ENCODE assay signal across 9 cellular contexts in the genomic region with DNA sequence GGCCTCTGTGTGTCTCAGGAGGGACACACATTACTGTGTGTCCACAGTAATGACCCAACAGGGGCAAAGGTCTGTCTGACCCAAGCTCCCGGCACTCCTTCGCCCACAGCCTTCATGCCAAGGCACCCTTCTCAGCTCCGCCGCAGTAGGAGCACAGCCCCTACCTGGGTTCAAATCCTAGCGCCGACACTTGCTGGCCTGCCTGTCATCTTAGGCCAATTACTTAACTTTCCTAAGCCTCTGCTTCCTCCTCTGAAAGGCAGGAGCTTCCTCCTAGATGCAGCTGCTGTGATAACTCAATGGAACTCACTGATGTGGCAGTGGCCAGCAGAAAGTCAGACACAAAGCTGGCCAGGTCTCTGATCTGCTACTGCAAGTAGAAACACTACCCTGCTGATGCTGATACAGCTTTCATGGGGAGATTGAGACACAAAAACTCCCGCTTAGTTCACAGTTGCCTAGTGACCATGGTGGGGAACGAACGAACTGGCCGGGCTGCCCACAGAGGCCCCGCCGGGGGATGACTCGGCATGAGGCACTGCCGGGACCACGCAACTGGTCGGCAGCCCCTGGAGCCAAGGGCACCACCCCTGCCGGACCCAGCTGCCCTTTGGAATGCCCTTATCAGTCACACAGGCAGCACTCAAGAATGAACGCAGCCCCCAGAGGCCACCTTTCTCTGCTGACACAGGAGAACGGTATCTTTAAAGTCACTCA. TPM values are rescaled to one million over a fixed set of nuclear protein-coding genes. Genes with fewer than 3 reads are reported as not detected.
DNase-seq lines count a peak whose midpoint lies in the region; ATAC-seq and TF ChIP-seq lines count a peak whose summit lies in the region.
"Had no signal": no experiment of that assay in that cellular context is flagged by ENCODE, and none has a peak within 500 bp of the region (broad histone marks: within the 10 kb centered on the region; RNA-seq: fewer than 3 reads in every experiment).

No MANE protein-coding gene starts in this region.

- ATAC-seq in heart right ventricle: peak; percentile 25 to 79 (median 38)
- no peak for ATAC-seq in HG02970 (IDR thresholded peaks at IDR 0.05; ENCODE audit: low FRiP score, unreplicated experiment)

- peak overlapping the region; percentile 86 for H3K27ac Mint-ChIP-seq in activated CD4-positive, alpha-beta memory T cell treated with anti-CD3 and anti-CD28 coated beads, Interleukin-2, amount 10 ng/mL, durations not matched to agents 7 days and 5 days

- in situ Hi-C loops in HAP-1 (cut with MboI; ENCODE audit: low sequenced_read_pairs): no loop called here

- no peak for TF ChIP-seq CTCF in heart right ventricle (IDR thresholded peaks at IDR 0.05)

- H3K9me3 Mint-ChIP-seq in activated CD4-positive, alpha-beta memory T cell treated with anti-CD3 and anti-CD28 coated beads, Interleukin-2, amount 10 ng/mL, durations not matched to agents 7 days and 5 days: no peaks in the 10 kb centered on the region

- H3K4me3 ChIP-seq in heart right ventricle (peak overlapping the region in 9 of 10 donors; percentile 14 to 44 (median 32)), skeletal muscle tissue (ENCODE audit: low read length in 3 of 3) (peak overlapping the region; percentile 36 to 56 (median 46)), HAP-1 (no peak overlapping the region)

- WGBS in heart right ventricle, 2 donors: 20 to 30% methylated on average over 19 of the region's 19 CpGs

- H3K36me3 ChIP-seq in heart right ventricle: peaks cover 3 to 89% (median 10%) of the 10 kb centered on the region in 9 donors
- peaks cover 17 to 22% (median 21%) of the 10 kb centered on the region in 3 donors for H3K36me3 ChIP-seq in skeletal muscle tissue (ENCODE audit: control insufficient read depth in 3 of 3, insufficient read depth in 3 of 3, low read length in 3 of 3)
- H3K36me3 ChIP-seq in HAP-1 (replicated peaks): peaks cover 7% of the 10 kb centered on the region

- H3K27me3 ChIP-seq in heart right ventricle (no peaks in the 10 kb centered on the region), skeletal muscle tissue (ENCODE audit: control insufficient read depth in 3 of 3, insufficient read depth in 3 of 3, low read length in 3 of 3) (no peaks in the 10 kb centered on the region), HAP-1 (ENCODE audit: low read depth) (no peaks in the 10 kb centered on the region)

- H3K9ac ChIP-seq in skeletal muscle tissue (ENCODE audit: low read depth in 1 of 3, low read length in 3 of 3): peak overlapping the region; percentile 54 to 72 (median 65)

- peak overlapping the region; percentile 59 for H3K4me3 Mint-ChIP-seq in activated CD4-positive, alpha-beta memory T cell treated with anti-CD3 and anti-CD28 coated beads, Interleukin-2, amount 10 ng/mL, durations not matched to agents 7 days and 5 days

- POLR2A ChIA-PET in activated CD4-positive, alpha-beta memory T cell treated with anti-CD3 and anti-CD28 coated beads, Interleukin-2, amount 10 ng/mL, durations not matched to agents 7 days and 5 days (lab: Charles Lee): interaction anchor here (1.2 to 28.1 kb wide), 4 partner anchors 9 to 392 kb away, joined by 3 to 1068 read pairs (median 168); a partner anchor contains a TSS

- H3K27ac ChIP-seq in heart right ventricle: peak overlapping the region; percentile 57 to 96 (median 86)
- H3K27ac ChIP-seq in skeletal muscle tissue (ENCODE audit: low read depth, low read length): peak overlapping the region; percentile 89
- H3K27ac ChIP-seq: 22Rv1 had no signal

- no peaks in the 10 kb centered on the region for H3K27me3 Mint-ChIP-seq in activated CD4-positive, alpha-beta memory T cell treated with anti-CD3 and anti-CD28 coated beads, Interleukin-2, amount 10 ng/mL, durations not matched to agents 7 days and 5 days

- H3K4me1 ChIP-seq in heart right ventricle (peaks cover 54 to 98% (median 91%) of the 10 kb centered on the region in 9 donors), skeletal muscle tissue (ENCODE audit: control insufficient read depth in 3 of 3, insufficient read depth in 3 of 3, low read length in 3 of 3) (peaks cover 74 to 78% (median 78%) of the 10 kb centered on the region in 3 donors), HAP-1 (no peaks in the 10 kb centered on the region)

- DNase-seq in NOMO-1 (lab: John Stamatoyannopoulos, UW; ENCODE audit: unreplicated experiment in 2 of 2): peak; percentile 38 to 44
- DNase-seq in NOMO-1 treated with dmso at 0.1 percent for 144 hours (lab: John Stamatoyannopoulos, UW; ENCODE audit: unreplicated experiment): no peak
- no peak for DNase-seq in activated CD4-positive, alpha-beta memory T cell treated with anti-CD3 and anti-CD28 coated beads, Interleukin-2, amount 10 ng/mL, durations not matched to agents 7 days and 5 days
- DNase-seq in heart right ventricle: peak in 1 of 2 donors; percentile 69
- DNase-seq in NAMALWA (ENCODE audit: low spot score): no peak
- DNase-seq in HAP-1 (ENCODE audit: low spot score in 2 of 2): no peak

- peaks cover 75% of the 10 kb centered on the region for H3K36me3 Mint-ChIP-seq in activated CD4-positive, alpha-beta memory T cell treated with anti-CD3 and anti-CD28 coated beads, Interleukin-2, amount 10 ng/mL, durations not matched to agents 7 days and 5 days (ENCODE audit: low read depth)

- H3K4me1 Mint-ChIP-seq in activated CD4-positive, alpha-beta memory T cell treated with anti-CD3 and anti-CD28 coated beads, Interleukin-2, amount 10 ng/mL, durations not matched to agents 7 days and 5 days: peaks cover 87% of the 10 kb centered on the region

- H3K9me3 ChIP-seq in heart right ventricle: no peaks in the 10 kb centered on the region
- no peaks in the 10 kb centered on the region for H3K9me3 ChIP-seq in skeletal muscle tissue (ENCODE audit: control insufficient read depth in 3 of 3, low read length in 3 of 3)
- H3K9me3 ChIP-seq in HAP-1: no peaks in the 10 kb centered on the region

- CTCF ChIA-PET in activated CD4-positive, alpha-beta memory T cell treated with anti-CD3 and anti-CD28 coated beads, Interleukin-2, amount 10 ng/mL, durations not matched to agents 7 days and 5 days (lab: Charles Lee): interaction anchor here (1.9 to 30.8 kb wide), 4 partner anchors 10 to 21 kb away, joined by 7 to 957 read pairs (median 33); a partner anchor contains a TSS

- intact Hi-C loops in heart right ventricle (cut with DNase I): no loop called here

RNA-seq across cellular contexts. Expression of a gene that starts 8.1 kb away (rescaled TPM):
- total RNA-seq in activated CD4-positive, alpha-beta memory T cell treated with anti-CD3 and anti-CD28 coated beads, Interleukin-2, amount 10 ng/mL, durations not matched to agents 7 days and 5 days: 100 to 1,000 TPM; 138 to 146 TPM
- total RNA-seq in heart right ventricle: 10 to 100 TPM; 30.7 to 73.1 (median 43.9) TPM
- 10 to 100 TPM; 26.0 to 39.7 TPM for polyA plus RNA-seq in heart right ventricle
- 28.2 TPM for total RNA-seq in skeletal muscle tissue

RNA-seq across cellular contexts. Expression of a gene that starts 25.9 kb away (rescaled TPM):
- total RNA-seq in activated CD4-positive, alpha-beta memory T cell treated with anti-CD3 and anti-CD28 coated beads, Interleukin-2, amount 10 ng/mL, durations not matched to agents 7 days and 5 days: under 1 TPM; 0.65 to 0.70 TPM
- total RNA-seq in heart right ventricle (1 to 10 TPM in 1 of 10 donors, under 1 TPM in 9; 0.04 to 1.3 (median 0.27) TPM), skeletal muscle tissue (under 0.01 TPM)
- under 1 TPM; 0.17 to 0.37 TPM for polyA plus RNA-seq in heart right ventricle

RNA-seq across cellular contexts. Expression of a gene that starts 46.7 kb away (rescaled TPM):
- 10 to 100 TPM; 37.4 to 40.7 TPM for total RNA-seq in activated CD4-positive, alpha-beta memory T cell treated with anti-CD3 and anti-CD28 coated beads, Interleukin-2, amount 10 ng/mL, durations not matched to agents 7 days and 5 days
- 10 to 100 TPM; 12.4 to 17.7 (median 16.0) TPM for total RNA-seq in heart right ventricle
- 10 to 100 TPM; 14.8 to 18.6 TPM for polyA plus RNA-seq in heart right ventricle
- 3.1 TPM for total RNA-seq in skeletal muscle tissue

RNA-seq across cellular contexts. Expression of a gene that starts 54.2 kb away (rescaled TPM):
- 10 to 100 TPM; 19.8 to 21.1 TPM for total RNA-seq in activated CD4-positive, alpha-beta memory T cell treated with anti-CD3 and anti-CD28 coated beads, Interleukin-2, amount 10 ng/mL, durations not matched to agents 7 days and 5 days
- total RNA-seq in heart right ventricle: 10 to 100 TPM; 13.4 to 29.8 (median 20.4) TPM
- 10 to 100 TPM; 26.6 to 30.8 TPM for polyA plus RNA-seq in heart right ventricle
- total RNA-seq in skeletal muscle tissue: 6.3 TPM

RNA-seq across cellular contexts. Expression of a gene that starts 60.0 kb away (rescaled TPM):
- total RNA-seq in activated CD4-positive, alpha-beta memory T cell treated with anti-CD3 and anti-CD28 coated beads, Interleukin-2, amount 10 ng/mL, durations not matched to agents 7 days and 5 days: 10 to 100 TPM; 32.5 to 33.4 TPM
- total RNA-seq in heart right ventricle (10 to 100 TPM in 2 of 10 donors, 1 to 10 TPM in 8; 5.8 to 12.5 (median 8.1) TPM), skeletal muscle tissue (7.3 TPM)
- polyA plus RNA-seq in heart right ventricle: 10 to 100 TPM in 1 of 2 donors, 1 to 10 TPM in 1; 9.9 to 10.7 TPM

Comparison
In these comparisons a context has a peak if more than half of its experiments do, and no peak if none do; other contexts are left out.
1. DNase-seq: peak in NOMO-1 (2 of 2); none in NOMO-1 treated with dmso at 0.1 percent for 144 hours (single experiment), activated CD4-positive, alpha-beta memory T cell treated with anti-CD3 and anti-CD28 coated beads, Interleukin-2, amount 10 ng/mL, durations not matched to agents 7 days and 5 days (single experiment), NAMALWA (single experiment) and HAP-1 (0 of 2).